Comparison of ENCODE assay signal across 12 cellular contexts in the genomic region with DNA sequence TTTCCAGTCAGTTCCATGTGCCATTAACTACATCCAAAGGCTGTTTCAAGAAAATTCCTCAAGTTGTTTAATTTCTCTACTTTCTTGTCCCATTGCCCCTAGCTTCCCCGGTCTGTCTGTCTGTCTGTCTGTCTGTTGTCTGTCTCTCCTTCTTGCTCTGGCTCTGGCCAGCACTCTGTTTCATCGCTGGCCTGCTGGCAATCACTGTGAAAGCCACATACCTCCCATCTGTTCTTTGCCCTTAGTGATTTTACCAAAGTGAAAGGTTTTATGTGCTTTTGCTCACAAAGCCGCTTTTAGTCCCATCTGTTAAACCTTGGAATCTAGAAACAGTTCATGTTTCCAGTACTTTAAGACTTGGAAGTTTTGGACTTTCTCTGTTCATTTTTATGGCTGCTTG.
DNase-seq lines count a peak whose midpoint lies in the region; ATAC-seq and TF ChIP-seq lines count a peak whose summit lies in the region.
"Had no signal": no experiment of that assay in that cellular context is flagged by ENCODE, and none has a peak within 500 bp of the region (broad histone marks: within the 10 kb centered on the region; RNA-seq: fewer than 3 reads in every experiment).

No MANE protein-coding gene starts in this region.

- ATAC-seq in GM23338: no peak
- peak in 3 of 4 donors; percentile 21 to 51 (median 28) for ATAC-seq in right lobe of liver
- no peak for ATAC-seq in activated CD4-positive, alpha-beta T cell treated with anti-CD3 and anti-CD28 coated beads for 36 hours
- ATAC-seq: CD8-positive, alpha-beta T cell had no signal

- POLR2A ChIA-PET in activated CD4-positive, alpha-beta T cell treated with anti-CD3 and anti-CD28 coated beads for 36 hours (lab: Charles Lee): no interaction called here

- H3K27ac ChIP-seq in GM23338 (ENCODE audit: low read depth) (no peak overlapping the region), esophagus muscularis mucosa (replicated peaks in 1 of 4) (no peak overlapping the region), right lobe of liver (no peak overlapping the region)
- H3K27ac ChIP-seq: BLaER1 treated with 17β-estradiol and CSF1 and Interleukin-3, amounts not matched to agents 10 nM and 100 nM had no signal

- H3K36me3 ChIP-seq in GM23338 (ENCODE audit: insufficient read depth): no peaks in the 10 kb centered on the region
- no peaks in the 10 kb centered on the region for H3K36me3 ChIP-seq in esophagus muscularis mucosa
- H3K36me3 ChIP-seq in right lobe of liver: no peaks in the 10 kb centered on the region
- H3K36me3 ChIP-seq: BLaER1 treated with 17β-estradiol and CSF1 and Interleukin-3, amounts not matched to agents 10 nM and 100 nM had no signal

- no peak for TF ChIP-seq EP300 in esophagus muscularis mucosa (IDR thresholded peaks at IDR 0.05)

- CTCF ChIA-PET in activated CD4-positive, alpha-beta T cell treated with anti-CD3 and anti-CD28 coated beads for 36 hours (lab: Charles Lee): no interaction called here

- H3K4me3 Mint-ChIP-seq in GM23338: no peak overlapping the region
- H3K4me3 Mint-ChIP-seq in activated CD4-positive, alpha-beta T cell treated with anti-CD3 and anti-CD28 coated beads for 36 hours: no peak overlapping the region
- H3K4me3 Mint-ChIP-seq: B cell; CD8-positive, alpha-beta T cell; H9 had no signal

- no peaks in the 10 kb centered on the region for H3K36me3 Mint-ChIP-seq in GM23338 (ENCODE audit: low read depth)
- H3K36me3 Mint-ChIP-seq in activated CD4-positive, alpha-beta T cell treated with anti-CD3 and anti-CD28 coated beads for 36 hours (ENCODE audit: low read depth): no peaks in the 10 kb centered on the region
- H3K36me3 Mint-ChIP-seq: CD8-positive, alpha-beta T cell had no signal

- H3K27me3 ChIP-seq in GM23338 (ENCODE audit: insufficient read depth): no peaks in the 10 kb centered on the region
- H3K27me3 ChIP-seq in esophagus muscularis mucosa: no peaks in the 10 kb centered on the region
- H3K27me3 ChIP-seq in right lobe of liver: no peaks in the 10 kb centered on the region
- H3K27me3 ChIP-seq: BLaER1 treated with 17β-estradiol and CSF1 and Interleukin-3, amounts not matched to agents 10 nM and 100 nM had no signal

- H3K4me1 ChIP-seq in GM23338 (ENCODE audit: insufficient read depth): no peaks in the 10 kb centered on the region
- peaks cover 0 to 9% (median 9%) of the 10 kb centered on the region in 4 donors for H3K4me1 ChIP-seq in esophagus muscularis mucosa
- H3K4me1 ChIP-seq in right lobe of liver: no peaks in the 10 kb centered on the region
- H3K4me1 ChIP-seq: BLaER1 treated with 17β-estradiol and CSF1 and Interleukin-3, amounts not matched to agents 10 nM and 100 nM had no signal

- H3K4me2 ChIP-seq in GM23338: no peak overlapping the region
- H3K4me2 ChIP-seq: BLaER1 treated with 17β-estradiol and CSF1 and Interleukin-3, amounts not matched to agents 10 nM and 100 nM had no signal

- no peaks in the 10 kb centered on the region for H3K9me3 ChIP-seq in esophagus muscularis mucosa
- no peaks in the 10 kb centered on the region for H3K9me3 ChIP-seq in right lobe of liver
- H3K9me3 ChIP-seq: BLaER1 treated with 17β-estradiol and CSF1 and Interleukin-3, amounts not matched to agents 10 nM and 100 nM had no signal

- TF ChIP-seq POLR2A in esophagus muscularis mucosa (IDR thresholded peaks at IDR 0.05; ENCODE audit: low read depth): no peak
- no peak for TF ChIP-seq POLR2A in right lobe of liver (IDR thresholded peaks at IDR 0.05)

- DNase-seq in GM23338 (ENCODE audit: low spot score) (no peak), NCI-H82 treated with DMSO at 0.1 percent for 48 hours (lab: John Stamatoyannopoulos, UW; ENCODE audit: unreplicated experiment) (peak; percentile 15), esophagus muscularis mucosa (ENCODE audit: extremely low spot score) (peak; percentile 39), right lobe of liver (no peak)
- DNase-seq in activated CD4-positive, alpha-beta T cell treated with anti-CD3 and anti-CD28 coated beads for 36 hours: no peak
- no peak for DNase-seq in activated CD8-positive, alpha-beta memory T cell treated with anti-CD3 and anti-CD28 coated beads, Interleukin-2, amount 50 U/mL, for 4 hours
- DNase-seq: Calu3; CD8-positive, alpha-beta T cell; GOT3; H9 had no signal

- no peaks in the 10 kb centered on the region for H3K9me3 Mint-ChIP-seq in GM23338
- no peaks in the 10 kb centered on the region for H3K9me3 Mint-ChIP-seq in activated CD4-positive, alpha-beta T cell treated with anti-CD3 and anti-CD28 coated beads for 36 hours (ENCODE audit: low read depth)
- H3K9me3 Mint-ChIP-seq: CD8-positive, alpha-beta T cell; H9 had no signal

- no peaks in the 10 kb centered on the region for H3K79me2 ChIP-seq in GM23338 (replicated peaks; ENCODE audit: insufficient read depth)

- no peaks in the 10 kb centered on the region for H4K20me1 ChIP-seq in GM23338 (replicated peaks; ENCODE audit: insufficient read depth)
- H4K20me1 ChIP-seq: BLaER1 treated with 17β-estradiol and CSF1 and Interleukin-3, amounts not matched to agents 10 nM and 100 nM had no signal

- 89% methylated on average over 3 of the region's 3 CpGs for WGBS in esophagus muscularis mucosa
- WGBS in right lobe of liver (ENCODE audit: insufficient coverage, low coverage, low lambda C conversion rate, missing lambda C conversion rate): 47% methylated on average over 3 of the region's 3 CpGs

- no peak overlapping the region for H3K4me3 ChIP-seq in GM23338
- H3K4me3 ChIP-seq in esophagus muscularis mucosa: no peak overlapping the region
- no peak overlapping the region for H3K4me3 ChIP-seq in right lobe of liver
- H3K4me3 ChIP-seq: BLaER1 treated with 17β-estradiol and CSF1 and Interleukin-3, amounts not matched to agents 10 nM and 100 nM had no signal

- H3F3A ChIP-seq in GM23338 (replicated peaks; ENCODE audit: low read depth): no peaks in the 10 kb centered on the region

- H3K27ac Mint-ChIP-seq in GM23338: no peak overlapping the region
- H3K27ac Mint-ChIP-seq in activated CD4-positive, alpha-beta T cell treated with anti-CD3 and anti-CD28 coated beads for 36 hours: no peak overlapping the region
- H3K27ac Mint-ChIP-seq: B cell; CD8-positive, alpha-beta T cell had no signal

- H3K9me2 ChIP-seq in GM23338 (ENCODE audit: insufficient read depth): no peaks in the 10 kb centered on the region

- intact Hi-C loops in esophagus muscularis mucosa (cut with DNase I): no loop called here
- intact Hi-C loops in right lobe of liver (cut with DNase I): loop anchor here in 1 of 2 donors (10.0 kb wide), 2 partner anchors 186 to 614 kb away; no protein-coding TSS in a partner anchor
- intact Hi-C loops in activated CD4-positive, alpha-beta T cell treated with anti-CD3 and anti-CD28 coated beads for 36 hours (cut with DNase I, micrococcal nuclease): no loop called here

- H2AFZ ChIP-seq in GM23338: peak overlapping the region; percentile 52; the same call in 1 of the 2 replicates

- TF ChIP-seq CTCF in GM23338 (conservative IDR thresholded peaks at IDR 0.05; ENCODE audit: low read depth in 2 of 2) (no peak), esophagus muscularis mucosa (IDR thresholded peaks at IDR 0.05) (no peak), right lobe of liver (IDR thresholded peaks at IDR 0.05) (no peak)

- no peaks in the 10 kb centered on the region for H3K27me3 Mint-ChIP-seq in GM23338 (ENCODE audit: insufficient read depth, low read depth, poor library complexity)
- peaks cover 23% of the 10 kb centered on the region for H3K27me3 Mint-ChIP-seq in activated CD4-positive, alpha-beta T cell treated with anti-CD3 and anti-CD28 coated beads for 36 hours

- peaks cover 10% of the 10 kb centered on the region for H3K4me1 Mint-ChIP-seq in GM23338
- no peaks in the 10 kb centered on the region for H3K4me1 Mint-ChIP-seq in activated CD4-positive, alpha-beta T cell treated with anti-CD3 and anti-CD28 coated beads for 36 hours
- H3K4me1 Mint-ChIP-seq: B cell had no signal

TF ChIP-seq in GM23338, 12 proteins besides CTCF, POLR2A, EP300 and RAD21 (continues in another document):
- TF ChIP-seq REST (IDR thresholded peaks at IDR 0.05; ENCODE audit: unreplicated experiment) (no peak), JUNB (IDR thresholded peaks at IDR 0.05; ENCODE audit: unreplicated experiment) (no peak), NANOG (IDR thresholded peaks at IDR 0.05; ENCODE audit: borderline replicate concordance) (no peak), ZNF331 (CRISPR knock-in tag; IDR thresholded peaks at IDR 0.05; ENCODE audit: low read depth) (no peak), EZH2 (IDR thresholded peaks at IDR 0.05; ENCODE audit: low read depth, unreplicated experiment) (no peak)

Comparison
In these comparisons a context has a peak if more than half of its experiments do, and no peak if none do; other contexts are left out.
1. ATAC-seq: peak in right lobe of liver (3 of 4); none in GM23338 (single experiment) and activated CD4-positive, alpha-beta T cell treated with anti-CD3 and anti-CD28 coated beads for 36 hours (single experiment).
2. DNase-seq: peak in NCI-H82 treated with DMSO at 0.1 percent for 48 hours (single experiment) and esophagus muscularis mucosa (single experiment); none in GM23338 (single experiment), right lobe of liver (0 of 3), activated CD4-positive, alpha-beta T cell treated with anti-CD3 and anti-CD28 coated beads for 36 hours (single experiment) and activated CD8-positive, alpha-beta memory T cell treated with anti-CD3 and anti-CD28 coated beads, Interleukin-2, amount 50 U/mL, for 4 hours (single experiment).